Comparison of ENCODE assay signal across 32 cellular contexts in the genomic region with DNA sequence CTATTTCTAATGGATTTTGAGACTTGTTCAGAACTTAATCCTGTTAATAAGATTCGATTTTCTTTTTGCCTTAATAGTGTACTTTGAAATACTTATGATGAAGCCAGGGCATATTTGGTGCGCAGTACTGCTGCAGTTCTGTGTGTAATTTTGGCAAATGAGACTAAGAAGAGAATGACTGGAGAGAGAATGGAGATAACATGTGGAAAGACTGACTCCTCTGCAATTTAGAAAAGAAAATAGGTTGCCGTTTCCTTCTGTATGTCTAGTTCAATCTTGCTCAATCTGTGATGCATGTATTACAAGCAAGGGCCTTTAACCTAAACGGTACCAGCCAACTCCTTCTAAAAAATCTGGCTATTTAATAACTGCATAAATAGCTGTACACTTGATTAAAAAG.
"Had no signal": no experiment of that assay in that cellular context is flagged by ENCODE, and none has a peak within 500 bp of the region (broad histone marks: within the 10 kb centered on the region; RNA-seq: fewer than 3 reads in every experiment).

No MANE protein-coding gene starts in this region.

- H3K4me1 ChIP-seq: adrenal gland, body of pancreas, colonic mucosa, gastrocnemius medialis, heart left ventricle had no signal

- ATAC-seq: activated CD4-positive, CD25-positive, alpha-beta regulatory T cell treated with anti-CD3 and anti-CD28 coated beads, Interleukin-2, amount 50 U/mL, for 24 hours; activated CD8-positive, alpha-beta memory T cell treated with anti-CD3 and anti-CD28 coated beads, Interleukin-2, amount 10 ng/mL, durations not matched to agents 7 days and 5 days; activated CD8-positive, alpha-beta T cell treated with anti-CD3 and anti-CD28 coated beads for 36 hours; activated naive CD8-positive, alpha-beta T cell treated with anti-CD3 and anti-CD28 coated beads, Interleukin-2, amount 50 U/mL, for 24 hours; body of pancreas; esophagus mucosa; foreskin keratinocyte; gastrocnemius medialis; heart left ventricle; T-helper 17 cell had no signal

- DNase-seq: activated B cell treated with CpG ODN at 0.5 μM for 24 hours; activated CD4-positive, alpha-beta T cell treated with anti-CD3 and anti-CD28 coated beads for 48 hours; activated CD4-positive, alpha-beta T cell treated with anti-CD3 and anti-CD28 coated beads, Interleukin-2, amount 50 U/mL, for 1 hour; activated CD4-positive, alpha-beta T cell treated with anti-CD3 and anti-CD28 coated beads, Interleukin-2, amount 50 U/mL, for 48 hours; activated CD8-positive, alpha-beta memory T cell treated with anti-CD3 and anti-CD28 coated beads, Interleukin-2, amount 10 ng/mL, durations not matched to agents 7 days and 5 days; activated CD8-positive, alpha-beta memory T cell treated with anti-CD3 and anti-CD28 coated beads, Interleukin-2, amount 50 U/mL, for 4 hours; activated CD8-positive, alpha-beta T cell treated with anti-CD3 and anti-CD28 coated beads for 36 hours; activated effector memory CD4-positive, alpha-beta T cell treated with anti-CD3 and anti-CD28 coated beads, Interleukin-2, amount 50 U/mL, for 16 hours; activated naive CD4-positive, alpha-beta T cell treated with anti-CD3 and anti-CD28 coated beads for 36 hours; activated naive CD8-positive, alpha-beta T cell treated with anti-CD3 and anti-CD28 coated beads for 36 hours; activated naive CD8-positive, alpha-beta T cell treated with anti-CD3 and anti-CD28 coated beads, Interleukin-2, amount 50 U/mL, for 24 hours; activated T-cell treated with anti-CD3 and anti-CD28 coated beads, Interleukin-2, amount 50 U/mL, for 1 hour; activated T-cell treated with anti-CD3 and anti-CD28 coated beads, Interleukin-2, amount 50 U/mL, for 48 hours; adrenal gland; amygdala; aorta; body of pancreas; caudate nucleus; colonic mucosa; effector CD8-positive, alpha-beta T cell; foreskin keratinocyte; gastrocnemius medialis; glutamatergic neuron; heart left ventricle; T-helper 1 cell; T-helper 17 cell; T1000; WERI-Rb-1 had no signal

- H3K9me3 ChIP-seq: adrenal gland, body of pancreas, colonic mucosa, gastrocnemius medialis, heart left ventricle had no signal

- H3K4me3 ChIP-seq: adrenal gland, body of pancreas, colonic mucosa, gastrocnemius medialis, heart left ventricle had no signal

- FAIRE-seq: endometrium, endothelial cell of umbilical vein had no signal

- H3K36me3 ChIP-seq: adrenal gland, colonic mucosa, gastrocnemius medialis, heart left ventricle, WERI-Rb-1 had no signal

- H3K27ac ChIP-seq: adrenal gland, body of pancreas, colonic mucosa, foreskin keratinocyte, gastrocnemius medialis, heart left ventricle, WERI-Rb-1 had no signal

- H3K27me3 ChIP-seq: adrenal gland, colonic mucosa, foreskin keratinocyte, gastrocnemius medialis, heart left ventricle had no signal
